Comparison of ENCODE assay signal across 12 cellular contexts in genomic region chr10:29649561-29650551, GRCh38. TPM values are rescaled to one million over a fixed set of nuclear protein-coding genes. Genes with fewer than 3 reads are reported as not detected.
A peak's percentile ranks its signal among the peaks of the same experiment; 100 is the strongest.
DNase-seq lines count a peak whose midpoint lies in the region; TF ChIP-seq lines count a peak whose summit lies in the region.
"Had no signal": no experiment of that assay in that cellular context is flagged by ENCODE, and none has a peak within 500 bp of the region (broad histone marks: within the 10 kb centered on the region; RNA-seq: fewer than 3 reads in every experiment).

No MANE protein-coding gene starts in this region.

- H3K9me3 Mint-ChIP-seq in progenitor cell of endocrine pancreas (ENCODE audit: low read depth): peaks cover 3% of the 10 kb centered on the region

- 75 to 84% methylated on average over 7 of the region's 7 CpGs for whole genome bisulfite sequencing in esophagus squamous epithelium, 2 donors

- no peak overlapping the region for H3K4me3 Mint-ChIP-seq in progenitor cell of endocrine pancreas (ENCODE audit: low read depth)

- peak overlapping the region; percentile 37 for H3K27ac Mint-ChIP-seq in progenitor cell of endocrine pancreas

- H3K27ac ChIP-seq in esophagus squamous epithelium: peak overlapping the region in 3 of 4 donors; percentile 54 to 90 (median 80)
- no peak overlapping the region for H3K27ac ChIP-seq in left ventricle myocardium inferior (replicated peaks)
- H3K27ac ChIP-seq: lower lobe of right lung had no signal

- TF ChIP-seq POLR2A in esophagus squamous epithelium (IDR thresholded peaks at IDR 0.05): no peak

- intact Hi-C loops in esophagus squamous epithelium (cut with DNase I): no loop called here
- intact Hi-C loops in left ventricle myocardium inferior (cut with micrococcal nuclease): no loop called here

- H3K36me3 ChIP-seq in esophagus squamous epithelium (peaks cover 0 to 39% (median 0%) of the 10 kb centered on the region in 3 donors), MG63 (peaks cover 2% of the 10 kb centered on the region; the same call in 1 of the 2 replicates), left ventricle myocardium inferior (no peaks in the 10 kb centered on the region)
- H3K36me3 ChIP-seq: BE2C, lower lobe of right lung had no signal

- peaks cover 27% of the 10 kb centered on the region for H3K36me3 Mint-ChIP-seq in progenitor cell of endocrine pancreas (ENCODE audit: insufficient read depth)

- H3K4me3 ChIP-seq in esophagus squamous epithelium: no peak overlapping the region
- H3K4me3 ChIP-seq in MG63: no peak overlapping the region
- no peak overlapping the region for H3K4me3 ChIP-seq in left ventricle myocardium inferior
- H3K4me3 ChIP-seq: lower lobe of right lung had no signal

- no peaks in the 10 kb centered on the region for H3K27me3 ChIP-seq in esophagus squamous epithelium
- H3K27me3 ChIP-seq in MG63: no peaks in the 10 kb centered on the region
- no peaks in the 10 kb centered on the region for H3K27me3 ChIP-seq in left ventricle myocardium inferior (ENCODE audit: low read depth)
- H3K27me3 ChIP-seq: BE2C had no signal

- H3K9me3 ChIP-seq in esophagus squamous epithelium (no peaks in the 10 kb centered on the region), MG63 (0 out of 2 replicates have a peak, but pooled peaks cover 2% of the 10 kb centered on the region), left ventricle myocardium inferior (replicated peaks) (no peaks in the 10 kb centered on the region)
- H3K9me3 ChIP-seq: BE2C, lower lobe of right lung had no signal

- DNase-seq in DMS79 (lab: John Stamatoyannopoulos, UW) (peak; percentile 5), NCI-H524 (lab: John Stamatoyannopoulos, UW) (peak; percentile 71 to 74), esophagus squamous epithelium (lab: John Stamatoyannopoulos, UW) (no peak), progenitor cell of endocrine pancreas (ENCODE audit: low spot score, unreplicated experiment) (no peak), MG63 (no peak), left ventricle myocardium inferior (no peak), kidney glomerular epithelial cell (lab: John Stamatoyannopoulos, UW) (no peak), AML-193 (lab: John Stamatoyannopoulos, UW) (no peak)
- DNase-seq: BE2C; effector CD4-positive, alpha-beta T cell; lower lobe of right lung; NCI-H1048 had no signal

- TF ChIP-seq CTCF in esophagus squamous epithelium (IDR thresholded peaks at IDR 0.05): no peak
- no peak for TF ChIP-seq CTCF in progenitor cell of endocrine pancreas (IDR thresholded peaks at IDR 0.05; ENCODE audit: unreplicated experiment)
- TF ChIP-seq CTCF in left ventricle myocardium inferior (IDR thresholded peaks at IDR 0.05; ENCODE audit: borderline replicate concordance): no peak

- H3K4me1 ChIP-seq in esophagus squamous epithelium (peaks cover 25 to 52% (median 38%) of the 10 kb centered on the region in 3 donors), left ventricle myocardium inferior (peaks cover 38% of the 10 kb centered on the region)

- no peaks in the 10 kb centered on the region for H3K27me3 Mint-ChIP-seq in progenitor cell of endocrine pancreas

- peaks cover 27% of the 10 kb centered on the region for H3K4me1 Mint-ChIP-seq in progenitor cell of endocrine pancreas (ENCODE audit: low read depth)

RNA-seq across cellular contexts. Expression of gene SVIL, which starts 15.1 kb away (rescaled TPM):
- total RNA-seq in esophagus squamous epithelium: 100 to 1,000 TPM in 2 of 4 donors, 10 to 100 TPM in 2; 71.1 to 227 (median 147) TPM
- total RNA-seq in progenitor cell of endocrine pancreas: 88.2 and 98.8 TPM in 2 replicates
- total RNA-seq in MG63 (2014; rRNA removed; shearing (Covaris generic); ENCODE audit: low replicate concordance): 2.3 and 5.6 TPM in 2 replicates
- total RNA-seq in left ventricle myocardium inferior: 403 TPM

Comparison
In these comparisons a context has a peak if more than half of its experiments do, and no peak if none do; other contexts are left out.
1. DNase-seq: peak in DMS79 (single experiment) and NCI-H524 (2 of 2); none in esophagus squamous epithelium (single experiment), progenitor cell of endocrine pancreas (single experiment), MG63 (single experiment), left ventricle myocardium inferior (single experiment), kidney glomerular epithelial cell (single experiment) and AML-193 (0 of 2).
2. RNA of gene SVIL, which starts 15.1 kb away (total RNA-seq): 403 TPM in left ventricle myocardium inferior (single experiment), 71.1 to 227 TPM in esophagus squamous epithelium and 88.2 to 98.8 TPM in progenitor cell of endocrine pancreas; 2.3 to 5.6 TPM in MG63; every median in the first group is over 10 times any median in the second.